7 cellular contexts compared by ENCODE assay signal in genomic region chr17:19030771-19031451, GRCh38. TPM values are rescaled to one million over a fixed set of nuclear protein-coding genes. Genes with fewer than 3 reads are reported as not detected.
DNase-seq lines count a peak whose midpoint lies in the region; ATAC-seq, FAIRE-seq and TF ChIP-seq lines count a peak whose summit lies in the region.
"Not testable (repeated sequence)": the region's sequence is repeated elsewhere in the genome, so short reads cannot be mapped to it uniquely, and the experiment has no call there.
"Had no signal": no experiment of that assay in that cellular context is flagged by ENCODE, and none has a peak within 500 bp of the region (broad histone marks: within the 10 kb centered on the region; RNA-seq: fewer than 3 reads in every experiment).

No MANE protein-coding gene starts in this region.

- DNase-seq in HTR-8/SVneo (ENCODE audit: insufficient read length, low spot score); Panc1 (ENCODE audit: low read depth, low spot score); left lobe of liver (ENCODE audit: low spot score); mucosa of descending colon; urothelium cell line (ENCODE audit: low spot score): not testable (repeated sequence)

- POLR2A ChIA-PET in Panc1 (lab: Charles Lee): not testable (repeated sequence)

- not testable (repeated sequence) for H3K4me3 ChIP-seq in Panc1 (ENCODE audit: low read depth in 2 of 2, low read length in 2 of 2); mucosa of descending colon

- in situ Hi-C loops in Panc1 (cut with HindIII; ENCODE audit: low pct_unique_long_range_greater_than_20kb, low sequenced_read_pairs): not testable (repeated sequence)

- TF ChIP-seq CTCF in Panc1 (IDR thresholded peaks at IDR 0.05); mucosa of descending colon (IDR thresholded peaks at IDR 0.05): not testable (repeated sequence)

- H3K27ac ChIP-seq in Panc1 (ENCODE audit: low read length): not testable (repeated sequence)

- H3K4me1 ChIP-seq in Panc1 (ENCODE audit: control insufficient read depth, insufficient read depth, low read length); mucosa of descending colon (ENCODE audit: low read depth): not testable (repeated sequence)

- not testable (repeated sequence) for H3K9me3 ChIP-seq in Panc1 (ENCODE audit: control insufficient read depth, insufficient read depth, low read depth, low read length); mucosa of descending colon

- CTCF ChIA-PET in Panc1 (lab: Charles Lee): not testable (repeated sequence)

- not testable (repeated sequence) for BruUV-seq in Panc1 (replicated peaks; lab: Mats Ljungman, UMichigan)

- not testable (repeated sequence) for H3K36me3 ChIP-seq in Panc1 (ENCODE audit: control insufficient read depth, insufficient read depth, low read length); mucosa of descending colon (ENCODE audit: low read depth)

- FAIRE-seq in HTR-8/SVneo (lab: Jason Lieb, UNC): peak; percentile 69
- FAIRE-seq in urothelium cell line (lab: Jason Lieb, UNC): peak; percentile 37

- intact Hi-C loops in Panc1 (cut with micrococcal nuclease; ENCODE audit: unreplicated experiment); mucosa of descending colon (cut with DNase I, micrococcal nuclease): not testable (repeated sequence)

- not testable (repeated sequence) for H3K27me3 ChIP-seq in Panc1 (ENCODE audit: control insufficient read depth, insufficient read depth, low read length)

- ATAC-seq in Panc1: peak; percentile 35
- ATAC-seq in left lobe of liver: peak; percentile 64
- ATAC-seq in mucosa of descending colon: peak; percentile 31

RNA-seq across cellular contexts. Expression of gene GRAP, which starts 15.8 kb away (rescaled TPM):
- total RNA-seq in Panc1 (2021; ENCODE audit: unreplicated experiment) (0.21 TPM), left lobe of liver (4.0 TPM), mucosa of descending colon (1 to 10 TPM; 1.2 to 2.5 (median 1.8) TPM)
- not detected for polyA plus RNA-seq in Panc1 (2012; ENCODE audit: insufficient read length)
- total RNA-seq: A172, Calu3 had no signal

RNA-seq across cellular contexts. Expression of gene FAM83G, which starts 26.3 kb away (rescaled TPM):
- 17.3 TPM for total RNA-seq in Panc1 (2021; ENCODE audit: unreplicated experiment)
- polyA plus RNA-seq in Panc1 (2012; ENCODE audit: insufficient read length): 15.6 TPM
- 11.7 TPM for total RNA-seq in left lobe of liver
- 10 to 100 TPM; 18.9 to 40.4 (median 29.1) TPM for total RNA-seq in mucosa of descending colon
